9 cellular contexts compared by ENCODE assay signal in the genomic region with DNA sequence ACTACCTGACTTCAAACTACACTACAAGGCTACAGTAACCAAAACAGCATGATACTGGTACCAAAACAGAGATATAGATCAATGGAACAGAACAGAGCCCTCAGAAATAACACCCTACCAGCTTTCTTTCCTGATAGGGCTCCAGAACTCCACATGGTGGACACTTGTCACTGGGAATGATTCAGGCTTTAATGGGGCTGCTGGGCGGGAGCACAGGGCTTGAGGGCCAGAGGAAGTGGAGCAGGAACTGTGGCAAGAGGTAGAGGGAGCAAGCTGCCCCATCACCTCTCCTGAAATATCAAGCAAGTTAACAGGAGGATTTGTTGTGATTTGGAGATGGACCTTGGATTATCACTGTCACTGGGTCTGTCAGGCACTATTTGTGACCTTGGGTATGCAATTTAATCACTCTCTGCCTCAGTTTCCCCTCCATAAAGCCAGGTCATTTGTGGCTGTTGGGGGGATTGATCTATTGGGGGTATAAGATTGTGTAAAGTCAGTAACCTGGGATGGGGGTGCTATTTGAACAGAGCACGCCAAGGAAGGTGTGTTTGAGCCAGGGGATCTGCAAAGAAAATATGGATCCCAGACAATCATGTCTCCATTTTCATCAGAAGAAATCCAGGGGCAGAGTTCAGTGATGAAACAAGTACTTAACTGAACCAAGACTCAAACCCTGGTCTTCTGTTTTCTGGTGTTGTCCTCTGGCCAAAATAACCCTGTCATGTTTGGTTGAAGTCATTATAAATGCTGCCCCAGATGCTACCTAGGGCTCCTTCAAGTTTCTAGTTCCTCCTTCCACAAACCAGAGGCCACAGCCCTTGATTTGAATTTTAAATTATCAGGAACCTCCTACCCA. TPM values are rescaled to one million over a fixed set of nuclear protein-coding genes. Genes with fewer than 3 reads are reported as not detected.
DNase-seq lines count a peak whose midpoint lies in the region; ATAC-seq, FAIRE-seq and TF ChIP-seq lines count a peak whose summit lies in the region.
"Had no signal": no experiment of that assay in that cellular context is flagged by ENCODE, and none has a peak within 500 bp of the region (broad histone marks: within the 10 kb centered on the region; RNA-seq: fewer than 3 reads in every experiment).

No MANE protein-coding gene starts in this region.

- TF ChIP-seq POLR2A in heart left ventricle (IDR thresholded peaks at IDR 0.05) = no peak
- no peak for TF ChIP-seq POLR2A in upper lobe of left lung (IDR thresholded peaks at IDR 0.05)

- no peaks in the 10 kb centered on the region for H3K36me3 ChIP-seq in heart left ventricle
- H3K36me3 ChIP-seq in brain microvascular endothelial cell (replicated peaks) = no peaks in the 10 kb centered on the region
- no peaks in the 10 kb centered on the region for H3K36me3 ChIP-seq in upper lobe of left lung

- H3K4me3 ChIP-seq in heart left ventricle = no peak overlapping the region
- H3K4me3 ChIP-seq in brain microvascular endothelial cell (ENCODE audit: low read depth, low read length) = no peak overlapping the region
- no peak overlapping the region for H3K4me3 ChIP-seq in upper lobe of left lung

- WGBS in heart left ventricle, 4 donors = 89 to 96% (median 95%) methylated on average over 2 of the region's 2 CpGs
- WGBS in upper lobe of left lung, 2 donors = 72 to 80% methylated on average over 2 of the region's 2 CpGs

- in situ Hi-C loops in brain microvascular endothelial cell (cut with HindIII; ENCODE audit: low pct_ligation_motif_present, low sequenced_read_pairs) = no loop called here

- TF ChIP-seq EP300 in upper lobe of left lung (IDR thresholded peaks at IDR 0.05) = no peak

- H3K27ac ChIP-seq in heart left ventricle (peak overlapping the region in 7 of 12 donors; percentile 9 to 72 (median 39)), brain microvascular endothelial cell (peak overlapping the region; percentile 62), upper lobe of left lung (peak overlapping the region; percentile 75 to 84 (median 82))

- DNase-seq in heart left ventricle (no peak), cardiac septum (ENCODE audit: low spot score) (no peak), brain microvascular endothelial cell (no peak), upper lobe of left lung (no peak), GM19239 (ENCODE audit: insufficient read length, low spot score) (no peak), Ammon's horn (ENCODE audit: low spot score) (no peak), NCI-H1694 (lab: John Stamatoyannopoulos, UW) (no peak)
- DNase-seq: NCI-H2029 had no signal

- no peak for FAIRE-seq in GM19239 (lab: Jason Lieb, UNC)

- peaks cover 0 to 11% (median 5%) of the 10 kb centered on the region in 12 donors for H3K9me3 ChIP-seq in heart left ventricle
- peaks cover 0 to 4% (median 0%) of the 10 kb centered on the region in 4 donors for H3K9me3 ChIP-seq in upper lobe of left lung

- no peak for ATAC-seq in heart left ventricle
- peak; percentile 75 for ATAC-seq in HG03095 (IDR thresholded peaks at IDR 0.05; ENCODE audit: unreplicated experiment)
- ATAC-seq in upper lobe of left lung (ENCODE audit: low FRiP score in 2 of 2) = no peak

- no peaks in the 10 kb centered on the region for H3K27me3 ChIP-seq in heart left ventricle
- H3K27me3 ChIP-seq in brain microvascular endothelial cell (replicated peaks) = no peaks in the 10 kb centered on the region
- no peaks in the 10 kb centered on the region for H3K27me3 ChIP-seq in upper lobe of left lung

- H3K4me1 ChIP-seq in heart left ventricle (peaks cover 0 to 20% (median 4%) of the 10 kb centered on the region in 12 donors), upper lobe of left lung (peaks cover 15 to 21% (median 18%) of the 10 kb centered on the region in 4 donors)

- TF ChIP-seq CTCF in heart left ventricle (IDR thresholded peaks at IDR 0.05) (no peak), brain microvascular endothelial cell (IDR thresholded peaks at IDR 0.05; ENCODE audit: low read depth, low read length, missing control alignments) (no peak), upper lobe of left lung (IDR thresholded peaks at IDR 0.05) (no peak)

- intact Hi-C loops in heart left ventricle (cut with DNase I) = no loop called here
- intact Hi-C loops in cardiac septum (cut with DNase I) = no loop called here

RNA-seq across cellular contexts. Expression of gene ETS2, which starts 25.2 kb away (rescaled TPM):
- 10 to 100 TPM; 27.9 to 92.7 (median 45.1) TPM for total RNA-seq in heart left ventricle
- polyA plus RNA-seq in heart left ventricle = 10 to 100 TPM; 19.0 to 35.7 TPM
- total RNA-seq in cardiac septum = 36.4 TPM
- total RNA-seq in upper lobe of left lung = 100 to 1,000 TPM in 5 of 6 donors, 10 to 100 TPM in 1; 70.2 to 215 (median 143) TPM
